ENCODE assay signal across 23 cellular contexts in the genomic region with DNA sequence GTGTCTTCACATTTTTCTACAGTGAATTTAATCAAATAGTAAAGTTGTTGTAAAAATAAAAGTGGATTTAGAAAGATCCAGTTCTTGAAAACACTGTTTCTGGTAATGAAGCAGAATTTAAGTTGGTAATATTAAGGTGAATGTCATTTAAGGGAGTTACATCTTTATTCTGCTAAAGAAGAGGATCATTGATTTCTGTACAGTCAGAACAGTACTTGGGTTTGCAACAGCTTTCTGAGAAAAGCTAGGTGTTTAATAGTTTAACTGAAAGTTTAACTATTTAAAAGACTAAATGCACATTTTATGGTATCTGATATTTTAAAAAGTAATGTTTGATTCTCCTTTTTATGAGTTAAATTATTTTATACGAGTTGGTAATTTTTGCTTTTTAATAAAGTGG.
DNase-seq lines count a peak whose midpoint lies in the region; ATAC-seq and TF ChIP-seq lines count a peak whose summit lies in the region.
"Had no signal": no experiment of that assay in that cellular context is flagged by ENCODE, and none has a peak within 500 bp of the region (broad histone marks: within the 10 kb centered on the region; RNA-seq: fewer than 3 reads in every experiment).

No MANE protein-coding gene starts in this region.

- H3K27ac ChIP-seq in 22Rv1 (peak overlapping the region; percentile 60), PC-3 (ENCODE audit: low read length) (peak overlapping the region; percentile 27), GM23248 (no peak overlapping the region)
- H3K27ac ChIP-seq: C4-2B, KMS-11, SJCRH30 had no signal

- H3K9me2 ChIP-seq in PC-3 (replicated peaks; ENCODE audit: low read length) (no peaks in the 10 kb centered on the region), GM23248 (ENCODE audit: insufficient read depth) (no peaks in the 10 kb centered on the region)

- H3K9ac ChIP-seq in PC-3 (ENCODE audit: low read length) (no peak overlapping the region), GM23248 (no peak overlapping the region)
- H3K9ac ChIP-seq: KMS-11 had no signal

- H3K4me2 ChIP-seq in PC-3 (ENCODE audit: low read length): no peak overlapping the region
- H3K4me2 ChIP-seq in GM23248 (ENCODE audit: unreplicated experiment): no peak overlapping the region
- H3K4me2 ChIP-seq: KMS-11 had no signal

- TF ChIP-seq CTCF in 22Rv1 (IDR thresholded peaks at IDR 0.05) (no peak), PC-3 (conservative IDR thresholded peaks at IDR 0.05; ENCODE audit: low read depth, low read length) (no peak)

- CTCF ChIA-PET in PC-3 (lab: Charles Lee): interaction anchor here (0.6 kb wide), 1 partner anchor 49 kb away, joined by 4 read pairs; no protein-coding TSS in a partner anchor

- 88 to 98% methylated on average over 1 of the region's 1 CpG for WGBS in GM23248 (ENCODE audit: low coverage in 1 of 2, low lambda C conversion rate in 2 of 2, missing lambda C conversion rate in 2 of 2), 2 experiments

- H3K4me1 ChIP-seq in PC-3 (ENCODE audit: insufficient read depth, low read length) (peaks cover 13% of the 10 kb centered on the region), HAP-1 (no peaks in the 10 kb centered on the region), GM23248 (ENCODE audit: insufficient read depth) (peaks cover 6% of the 10 kb centered on the region; the same call in 1 of the 2 replicates)
- H3K4me1 ChIP-seq: SJCRH30 had no signal

- H2AFZ ChIP-seq in PC-3 (ENCODE audit: low read length): no peak overlapping the region
- no peak overlapping the region for H2AFZ ChIP-seq in GM23248

- BruUV-seq in PC-3 (replicated peaks; lab: Mats Ljungman, UMichigan): no TSS peak

- H3F3A ChIP-seq in PC-3 (ENCODE audit: low read length, unreplicated experiment): peaks cover 4% of the 10 kb centered on the region
- peaks cover 14% of the 10 kb centered on the region; the same call in 1 of the 2 replicates for H3F3A ChIP-seq in GM23248 (ENCODE audit: insufficient read depth)

- H3K27me3 ChIP-seq in PC-3 (ENCODE audit: low read length) (no peaks in the 10 kb centered on the region), HAP-1 (ENCODE audit: low read depth) (no peaks in the 10 kb centered on the region), GM23248 (replicated peaks; ENCODE audit: insufficient read depth) (no peaks in the 10 kb centered on the region)
- H3K27me3 ChIP-seq: SJCRH30 had no signal

- in situ Hi-C loops in HAP-1 (cut with MboI; ENCODE audit: low sequenced_read_pairs): no loop called here
- in situ Hi-C loops in GM23248 (cut with MboI): no loop called here

- POLR2A ChIA-PET in PC-3 (lab: Charles Lee; ENCODE audit: unreplicated experiment): interaction anchor here (0.7 kb wide), 1 partner anchor 120 kb away, joined by 3 read pairs; no protein-coding TSS in a partner anchor

- ATAC-seq in GM18867 (IDR thresholded peaks at IDR 0.05; ENCODE audit: unreplicated experiment) (peak; percentile 53), HG02981 (IDR thresholded peaks at IDR 0.05; ENCODE audit: unreplicated experiment) (peak; percentile 44), PC-3 (no peak), GM19324 (IDR thresholded peaks at IDR 0.05; ENCODE audit: low FRiP score, unreplicated experiment) (no peak)

- no peaks in the 10 kb centered on the region for H3K79me2 ChIP-seq in PC-3 (ENCODE audit: low read length)
- H3K79me2 ChIP-seq in GM23248 (ENCODE audit: insufficient read depth): peaks cover 17% of the 10 kb centered on the region; the same call in 1 of the 2 replicates

- intact Hi-C loops in PC-3 (cut with micrococcal nuclease): no loop called here

- H3K4me3 ChIP-seq in PC-3 (ENCODE audit: low read length) (no peak overlapping the region), HAP-1 (no peak overlapping the region), GM23248 (no peak overlapping the region)
- H3K4me3 ChIP-seq: SJCRH30 had no signal

- no peaks in the 10 kb centered on the region for H3K9me3 ChIP-seq in PC-3 (ENCODE audit: low read length)
- no peaks in the 10 kb centered on the region for H3K9me3 ChIP-seq in HAP-1
- H3K9me3 ChIP-seq in GM23248 (ENCODE audit: low read depth): no peaks in the 10 kb centered on the region
- H3K9me3 ChIP-seq: SJCRH30 had no signal

- DNase-seq in PC-3 (no peak), HAP-1 (ENCODE audit: low spot score in 2 of 2) (no peak), C1 segment of cervical spinal cord (lab: John Stamatoyannopoulos, UW) (no peak), GM23248 (no peak)
- DNase-seq: 8988T, AML-193, H9, IMR-90, NCI-H1105, NCI-H1694, NCI-H2081, NCI-H2171, NCI-H345, NCI-H524, NCI-H82, SJCRH30, T-helper 9 cell had no signal

- H3K36me3 ChIP-seq in PC-3 (ENCODE audit: low read depth, low read length): peaks cover 63% of the 10 kb centered on the region
- H3K36me3 ChIP-seq in HAP-1 (replicated peaks): peaks cover 69% of the 10 kb centered on the region
- peaks cover 74% of the 10 kb centered on the region for H3K36me3 ChIP-seq in GM23248 (ENCODE audit: low read depth)

- H4K20me1 ChIP-seq in PC-3 (ENCODE audit: low read length) (no peaks in the 10 kb centered on the region), GM23248 (ENCODE audit: insufficient read depth) (no peaks in the 10 kb centered on the region)

Comparison
In these comparisons a context has a peak if more than half of its experiments do, and no peak if none do; other contexts are left out.
1. ATAC-seq: peak in GM18867 (single experiment) and HG02981 (single experiment); none in PC-3 (single experiment) and GM19324 (single experiment).